ENCODE assay signal across 22 cellular contexts in the genomic region with DNA sequence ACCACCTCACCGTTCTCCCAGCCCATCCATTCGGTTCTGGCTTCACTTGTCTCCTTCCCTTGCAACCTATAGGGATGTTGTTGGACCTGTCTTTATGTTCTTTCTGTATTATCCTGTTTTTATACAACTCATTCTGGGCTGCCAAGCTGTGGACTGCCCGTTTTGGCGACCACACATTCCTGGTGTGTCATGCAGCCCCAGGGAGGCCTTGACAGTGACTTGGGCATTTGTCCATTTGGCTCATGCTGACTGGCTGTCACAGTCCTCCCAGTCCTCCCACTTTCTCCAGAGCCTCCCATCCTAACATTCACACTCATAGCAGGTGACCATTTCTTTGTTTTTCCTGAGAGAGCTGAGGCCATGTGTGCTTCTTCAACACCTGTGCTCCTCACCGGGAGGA.
"Had no signal": no experiment of that assay in that cellular context is flagged by ENCODE, and none has a peak within 500 bp of the region (broad histone marks: within the 10 kb centered on the region; RNA-seq: fewer than 3 reads in every experiment).

No MANE protein-coding gene starts in this region.

- H3K4me3 ChIP-seq: body of pancreas, heart right ventricle, neural progenitor cell, prostate gland, right atrium auricular region, thyroid gland had no signal

- H3K9ac ChIP-seq: neural progenitor cell had no signal

- H3K4me1 ChIP-seq: body of pancreas, heart right ventricle, neural progenitor cell, prostate gland, right atrium auricular region had no signal

- H3K27ac ChIP-seq: body of pancreas, heart right ventricle, neural progenitor cell, prostate gland, right atrium auricular region, thyroid gland had no signal

- H2AFZ ChIP-seq: neural progenitor cell had no signal

- H3K4me2 ChIP-seq: neural progenitor cell had no signal

- H3K27me3 ChIP-seq: body of pancreas, heart right ventricle, neural progenitor cell, right atrium auricular region, thyroid gland had no signal

- ATAC-seq: activated CD8-positive, alpha-beta memory T cell treated with anti-CD3 and anti-CD28 coated beads, Interleukin-2, amount 10 ng/mL, durations not matched to agents 7 days and 5 days; activated T-helper 17 cell treated with anti-CD3 and anti-CD28 coated beads, Interleukin-2, amount 50 U/mL, for 72 hours; body of pancreas; heart right ventricle; left ventricle myocardium superior had no signal

- H3K9me3 ChIP-seq: body of pancreas, heart right ventricle, prostate gland, right atrium auricular region, thyroid gland had no signal

- H3K36me3 ChIP-seq: heart right ventricle, neural progenitor cell, prostate gland, right atrium auricular region, thyroid gland had no signal

- DNase-seq: activated B cell treated with CpG ODN at 0.5 μM for 24 hours; activated CD4-positive, alpha-beta memory T cell treated with anti-CD3 and anti-CD28 coated beads for 36 hours; activated CD4-positive, alpha-beta T cell treated with anti-CD3 and anti-CD28 coated beads for 4 hours; activated CD8-positive, alpha-beta memory T cell treated with anti-CD3 and anti-CD28 coated beads, Interleukin-2, amount 10 ng/mL, durations not matched to agents 7 days and 5 days; activated naive CD4-positive, alpha-beta T cell; activated naive CD8-positive, alpha-beta T cell treated with anti-CD3 and anti-CD28 coated beads for 36 hours; amniotic stem cell; body of pancreas; central memory CD4-positive, alpha-beta T cell; cortex of kidney; erythroblast; heart right ventricle; kidney glomerular epithelial cell; left ventricle myocardium superior; naive B cell; stimulated activated CD4-positive, alpha-beta T cell treated with anti-CD3 and anti-CD28 coated beads, Interleukin-2, amount 100 ng/mL, for 24 hours; stimulated activated naive CD4-positive, alpha-beta T cell treated with Interleukin-2 at 50 U/mL for 16 hours; thyroid gland had no signal
